In genomic region chr1:200410566-200410878, GRCh38 we compare ENCODE assay signal across 8 cellular contexts. TPM values are rescaled to one million over a fixed set of nuclear protein-coding genes. Genes with fewer than 3 reads are reported as not detected.
DNase-seq lines count a peak whose midpoint lies in the region; ATAC-seq, FAIRE-seq and TF ChIP-seq lines count a peak whose summit lies in the region.

No MANE protein-coding gene starts in this region.

- peak overlapping the region; percentile 98 for H3K4me3 Mint-ChIP-seq in CD4-positive, alpha-beta T cell
- peak overlapping the region; percentile 98 for H3K4me3 Mint-ChIP-seq in memory B cell

- H3K4me1 Mint-ChIP-seq in CD4-positive, alpha-beta T cell (ENCODE audit: low read depth) = peaks cover 50% of the 10 kb centered on the region
- H3K4me1 Mint-ChIP-seq in memory B cell = peaks cover 32% of the 10 kb centered on the region

- peaks cover 4% of the 10 kb centered on the region for H3K9me3 Mint-ChIP-seq in CD4-positive, alpha-beta T cell
- no peaks in the 10 kb centered on the region for H3K9me3 Mint-ChIP-seq in memory B cell

- H3K4me3 ChIP-seq in HEK293 (ENCODE audit: low read depth, low read length) = no peak overlapping the region; the same call in none of the 2 replicates

- peaks cover 43% of the 10 kb centered on the region for H3K36me3 Mint-ChIP-seq in CD4-positive, alpha-beta T cell (ENCODE audit: low read depth)
- H3K36me3 Mint-ChIP-seq in memory B cell = peaks cover 9% of the 10 kb centered on the region

- H3K4me1 ChIP-seq in HEK293 (ENCODE audit: control insufficient read depth, insufficient read depth, low read length) = peaks cover 7% of the 10 kb centered on the region; the same call in 1 of the 2 replicates

- no peak overlapping the region for H3K27ac ChIP-seq in CD4-positive, alpha-beta T cell (ENCODE audit: low read depth, low read length)
- H3K27ac ChIP-seq in HEK293 (ENCODE audit: extremely low read depth, low read depth, low read length) = no peak overlapping the region

- peaks cover 3 to 23% of the 10 kb centered on the region in 2 experiments; a peak in 1 of 3 replicates for H3K36me3 ChIP-seq in HEK293 (ENCODE audit: control insufficient read depth in 2 of 2, insufficient read depth in 1 of 2, low read length in 2 of 2)

- peak overlapping the region; percentile 87 for H3K27ac Mint-ChIP-seq in CD4-positive, alpha-beta T cell
- peak overlapping the region; percentile 94 for H3K27ac Mint-ChIP-seq in memory B cell

- peak; percentile 7 for ATAC-seq in CD4-positive, alpha-beta T cell (ENCODE audit: poor library complexity)
- peak; percentile 8 for ATAC-seq in memory B cell (ENCODE audit: low read depth)
- ATAC-seq in GM18867 (IDR thresholded peaks at IDR 0.05; ENCODE audit: unreplicated experiment) = no peak

- no peak for TF ChIP-seq CTCF in CD4-positive, alpha-beta T cell (IDR thresholded peaks at IDR 0.05)
- TF ChIP-seq CTCF in HEK293 (tag by site-specific recombination; IDR thresholded peaks at IDR 0.05) = no peak

- no peaks in the 10 kb centered on the region for H3K27me3 Mint-ChIP-seq in CD4-positive, alpha-beta T cell
- no peaks in the 10 kb centered on the region for H3K27me3 Mint-ChIP-seq in memory B cell

- no peaks in the 10 kb centered on the region for H3K27me3 ChIP-seq in CD4-positive, alpha-beta T cell (ENCODE audit: control insufficient read depth, insufficient read depth, low read length)

- POLR2A ChIA-PET in CD4-positive, alpha-beta T cell (lab: Charles Lee) = interaction anchor here (0.9 to 2.3 kb wide), 6 partner anchors 27 to 259 kb away, joined by 3 to 8 read pairs (median 4); partner anchors contain the start of gene DDX59
- POLR2A ChIA-PET in HEK293 (lab: Yijun Ruan, JAX) = interaction anchor here (1.0 kb wide), 2 partner anchors 31 to 73 kb away, joined by 3 read pairs; no protein-coding TSS in a partner anchor

- CTCF ChIA-PET in CD4-positive, alpha-beta T cell (lab: Charles Lee) = interaction anchor here (0.7 to 1.4 kb wide), 2 partner anchors 103 to 1745 kb away, joined by 3 read pairs; no protein-coding TSS in a partner anchor
- CTCF ChIA-PET in HEK293 (lab: Yijun Ruan, JAX) = no interaction called here

- in situ Hi-C loops in T47D (cut with HindIII; ENCODE audit: low pct_unique_long_range_greater_than_20kb, low sequenced_read_pairs) = no loop called here

- FAIRE-seq in RCC 7860 (lab: Jason Lieb, UNC) = no peak

- intact Hi-C loops in CD4-positive, alpha-beta T cell (cut with DNase I, micrococcal nuclease) = loop anchor here in 1 of 2 experiments (5.0 to 10.0 kb wide), 5 partner anchors 103 to 744 kb away; partner anchors contain the start of genes DDX59, KIF21B and TMEM9

- DNase-seq in CD4-positive, alpha-beta T cell = no peak
- DNase-seq in NCI-H2196 (lab: John Stamatoyannopoulos, UW; ENCODE audit: unreplicated experiment) = peak; percentile 68
- DNase-seq in T47D (ENCODE audit: low read depth in 1 of 2, low spot score in 1 of 2) = peak; percentile 60 to 93
- no peak for DNase-seq in memory B cell (ENCODE audit: low spot score in 2 of 2)
- no peak for DNase-seq in RCC 7860 (ENCODE audit: low spot score)
- DNase-seq in Kasumi-1 (lab: John Stamatoyannopoulos, UW) = no peak

- H3K9me3 ChIP-seq in CD4-positive, alpha-beta T cell (ENCODE audit: control insufficient read depth, low read length) = no peaks in the 10 kb centered on the region
- H3K9me3 ChIP-seq in HEK293 (ENCODE audit: control insufficient read depth, insufficient read depth, low read depth, low read length) = no peaks in the 10 kb centered on the region

TF ChIP-seq in HEK293, 187 proteins besides CTCF, POLR2A, EP300 and RAD21 (continues in another document):
- no peak for TF ChIP-seq ZNF623 (tag by site-specific recombination; IDR thresholded peaks at IDR 0.05)
- TF ChIP-seq ZBTB6 (tag by site-specific recombination; IDR thresholded peaks at IDR 0.05) = no peak
- TF ChIP-seq PRDM10 (tag by site-specific recombination; IDR thresholded peaks at IDR 0.05) = peak; percentile 81; the same call in 1 of the 2 replicates
- no peak for TF ChIP-seq ZSCAN16 (tag by site-specific recombination; IDR thresholded peaks at IDR 0.05)
- peak; percentile 36; the same call in 1 of the 2 replicates for TF ChIP-seq KLF8 (tag by site-specific recombination; IDR thresholded peaks at IDR 0.05)
- 0 out of 2 replicates have a peak, but pooled peaks have one; percentile 2 for TF ChIP-seq ZNF654 (tag by site-specific recombination; IDR thresholded peaks at IDR 0.05; ENCODE audit: low read depth)
- peak; percentile 84 for TF ChIP-seq OSR2 (tag by site-specific recombination; IDR thresholded peaks at IDR 0.05)
- TF ChIP-seq ZNF660 (tag by site-specific recombination; IDR thresholded peaks at IDR 0.05) = peak; percentile 96; the same call in 1 of the 2 replicates
- TF ChIP-seq IKZF3 (tag by site-specific recombination; IDR thresholded peaks at IDR 0.05) = 0 out of 2 replicates have a peak, but pooled peaks have one; percentile 9
- TF ChIP-seq ZNF362 (tag by site-specific recombination; IDR thresholded peaks at IDR 0.05) = peak; percentile 93
- peak; percentile 70 for TF ChIP-seq ZBTB17 (tag by site-specific recombination; IDR thresholded peaks at IDR 0.05)
- no peak for TF ChIP-seq HIC1 (tag by site-specific recombination; IDR thresholded peaks at IDR 0.05)

RNA-seq across cellular contexts. Expression of gene ZNF281, which starts 0.7 kb away (rescaled TPM):
- total RNA-seq in CD4-positive, alpha-beta T cell = 10 to 100 TPM; 27.6 to 29.3 TPM

Comparison
In these comparisons a context has a peak if more than half of its experiments do, and no peak if none do; other contexts are left out.
1. DNase-seq: peak in NCI-H2196 (single experiment) and T47D (2 of 2); none in CD4-positive, alpha-beta T cell (0 of 10), memory B cell (0 of 2), RCC 7860 (single experiment) and Kasumi-1 (0 of 2).